Comparison of ENCODE assay signal across 12 cellular contexts in genomic region chr6:163335671-163336545, GRCh38.
A peak's percentile ranks its signal among the peaks of the same experiment; 100 is the strongest.
DNase-seq lines count a peak whose midpoint lies in the region; ATAC-seq and TF ChIP-seq lines count a peak whose summit lies in the region.
"Had no signal": no experiment of that assay in that cellular context is flagged by ENCODE, and none has a peak within 500 bp of the region (broad histone marks: within the 10 kb centered on the region; RNA-seq: fewer than 3 reads in every experiment).

No MANE protein-coding gene starts in this region.

- DNase-seq in H7 (peak; percentile 70), right lobe of liver (peak; percentile 62 to 66 (median 63)), HAP-1 (ENCODE audit: low spot score in 2 of 2) (no peak), midbrain (lab: John Stamatoyannopoulos, UW) (no peak), BE2C (no peak), NCI-H1092 treated with DMSO at 0.1 percent for 48 hours (lab: John Stamatoyannopoulos, UW) (no peak)
- DNase-seq: central memory CD4-positive, alpha-beta T cell; GOT3; PC-3 had no signal

- H3K36me3 ChIP-seq in H7 (replicated peaks; ENCODE audit: control insufficient read depth, insufficient read depth, low read length): no peaks in the 10 kb centered on the region
- H3K36me3 ChIP-seq in right lobe of liver: no peaks in the 10 kb centered on the region
- H3K36me3 ChIP-seq in HAP-1 (replicated peaks): no peaks in the 10 kb centered on the region
- H3K36me3 ChIP-seq in BE2C: no peaks in the 10 kb centered on the region

- H3K9me3 ChIP-seq in right lobe of liver (no peaks in the 10 kb centered on the region), HAP-1 (no peaks in the 10 kb centered on the region), BE2C (no peaks in the 10 kb centered on the region)

- peak overlapping the region; percentile 24 to 67 (median 51) for H3K27ac ChIP-seq in right lobe of liver

- intact Hi-C loops in right lobe of liver (cut with DNase I): no loop called here

- no peak overlapping the region for H3K27ac Mint-ChIP-seq in stimulated activated memory B cell treated with anti-CD40 and anti-IgM and Interleukin-4, amounts not matched to agents 10 μg/mL and 1 μg/mL and 100 μg/mL, for 72 hours

- no peaks in the 10 kb centered on the region for H3K4me1 ChIP-seq in right lobe of liver
- H3K4me1 ChIP-seq in HAP-1: peaks cover 23% of the 10 kb centered on the region
- H3K4me1 ChIP-seq in BE2C: no peaks in the 10 kb centered on the region

- peaks cover 26% of the 10 kb centered on the region for H3K27me3 Mint-ChIP-seq in stimulated activated memory B cell treated with anti-CD40 and anti-IgM and Interleukin-4, amounts not matched to agents 10 μg/mL and 1 μg/mL and 100 μg/mL, for 72 hours

- H3K27me3 ChIP-seq in H7 (ENCODE audit: control insufficient read depth, insufficient read depth, low read length): peaks cover 7% of the 10 kb centered on the region
- no peaks in the 10 kb centered on the region for H3K27me3 ChIP-seq in right lobe of liver
- no peaks in the 10 kb centered on the region for H3K27me3 ChIP-seq in HAP-1 (ENCODE audit: low read depth)
- H3K27me3 ChIP-seq in BE2C: no peaks in the 10 kb centered on the region

- no peaks in the 10 kb centered on the region for H3K36me3 Mint-ChIP-seq in stimulated activated memory B cell treated with anti-CD40 and anti-IgM and Interleukin-4, amounts not matched to agents 10 μg/mL and 1 μg/mL and 100 μg/mL, for 72 hours

- TF ChIP-seq POLR2A in right lobe of liver (IDR thresholded peaks at IDR 0.05): no peak

- in situ Hi-C loops in HAP-1 (cut with MboI; ENCODE audit: low sequenced_read_pairs): no loop called here

- 47% methylated on average over 15 of the region's 29 CpGs for WGBS in right lobe of liver (ENCODE audit: insufficient coverage, low coverage, low lambda C conversion rate, missing lambda C conversion rate)

- ATAC-seq in esophagus mucosa (peak; percentile 10), right lobe of liver (peak; percentile 73 to 81 (median 78))
- peak; percentile 28 for ATAC-seq in stimulated activated memory B cell treated with anti-CD40 and anti-IgM and Interleukin-4, amounts not matched to agents 10 μg/mL and 1 μg/mL and 100 μg/mL, for 72 hours
- ATAC-seq: PC-3 had no signal

- H3K4me1 Mint-ChIP-seq in stimulated activated memory B cell treated with anti-CD40 and anti-IgM and Interleukin-4, amounts not matched to agents 10 μg/mL and 1 μg/mL and 100 μg/mL, for 72 hours: no peaks in the 10 kb centered on the region

- H3K4me3 Mint-ChIP-seq in stimulated activated memory B cell treated with anti-CD40 and anti-IgM and Interleukin-4, amounts not matched to agents 10 μg/mL and 1 μg/mL and 100 μg/mL, for 72 hours: no peak overlapping the region
- H3K4me3 Mint-ChIP-seq: T-helper 2 cell treated with Interferon-gamma antibody and Interleukin-4, amounts not matched to agents 5 μg/mL and 100 μg/mL, for 36 hours had no signal

- TF ChIP-seq CTCF in right lobe of liver (IDR thresholded peaks at IDR 0.05): no peak
- no peak for TF ChIP-seq CTCF in BE2C (IDR thresholded peaks at IDR 0.05; ENCODE audit: low read depth, low read length)

- H3K4me3 ChIP-seq in H7 (ENCODE audit: insufficient read depth, low read depth, low read length) (no peak overlapping the region), right lobe of liver (no peak overlapping the region), HAP-1 (no peak overlapping the region), BE2C (ENCODE audit: low read depth, low read length) (no peak overlapping the region)

- no peaks in the 10 kb centered on the region for H3K9me3 Mint-ChIP-seq in stimulated activated memory B cell treated with anti-CD40 and anti-IgM and Interleukin-4, amounts not matched to agents 10 μg/mL and 1 μg/mL and 100 μg/mL, for 72 hours
- H3K9me3 Mint-ChIP-seq: T-helper 2 cell treated with Interferon-gamma antibody and Interleukin-4, amounts not matched to agents 5 μg/mL and 100 μg/mL, for 36 hours had no signal

Comparison
In these comparisons a context has a peak if more than half of its experiments do, and no peak if none do; other contexts are left out.
1. DNase-seq: peak in H7 (single experiment) and right lobe of liver (3 of 3); none in HAP-1 (0 of 2), midbrain (single experiment), BE2C (single experiment) and NCI-H1092 treated with DMSO at 0.1 percent for 48 hours (single experiment).
2. ATAC-seq: peak in every context shown above with its lines; median percentile 78 in right lobe of liver; 28 in stimulated activated memory B cell treated with anti-CD40 and anti-IgM and Interleukin-4, amounts not matched to agents 10 μg/mL and 1 μg/mL and 100 μg/mL, for 72 hours; 10 in esophagus mucosa.